8 cellular contexts compared by ENCODE assay signal in the genomic region with DNA sequence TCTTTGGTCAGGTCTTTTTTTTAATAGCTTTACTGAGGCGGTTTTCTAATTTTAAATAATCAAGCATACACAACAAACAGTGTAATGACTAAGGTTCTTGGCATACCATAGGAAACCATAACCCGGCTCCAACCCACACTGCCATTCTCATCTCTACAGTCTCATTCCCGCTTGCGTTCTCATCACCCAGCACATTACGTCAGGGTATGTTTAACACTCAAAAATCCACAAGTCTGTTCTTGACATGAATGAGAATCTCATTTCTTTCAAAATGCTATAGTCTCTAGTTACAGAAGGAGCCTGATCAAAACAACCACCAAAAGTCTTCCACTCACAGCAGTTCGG. TPM values are rescaled to one million over a fixed set of nuclear protein-coding genes. Genes with fewer than 3 reads are reported as not detected.
A peak's percentile ranks its signal among the peaks of the same experiment; 100 is the strongest.
DNase-seq lines count a peak whose midpoint lies in the region; ATAC-seq, FAIRE-seq and TF ChIP-seq lines count a peak whose summit lies in the region.

No MANE protein-coding gene starts in this region.

- no peaks in the 10 kb centered on the region for H3K9me3 ChIP-seq in hepatocyte (ENCODE audit: low read depth)
- H3K9me3 ChIP-seq in skeletal muscle tissue (ENCODE audit: control insufficient read depth in 3 of 3, low read length in 3 of 3) = no peaks in the 10 kb centered on the region

- H3K27me3 ChIP-seq in KMS-11 (ENCODE audit: insufficient read depth, low read depth) = no peaks in the 10 kb centered on the region
- no peaks in the 10 kb centered on the region for H3K27me3 ChIP-seq in hepatocyte
- H3K27me3 ChIP-seq in skeletal muscle tissue (ENCODE audit: control insufficient read depth in 3 of 3, insufficient read depth in 3 of 3, low read length in 3 of 3) = no peaks in the 10 kb centered on the region

- 0% methylated on average over 6 of the region's 6 CpGs for WGBS in hepatocyte (ENCODE audit: low lambda C conversion rate, missing lambda C conversion rate)

- peak overlapping the region; percentile 98 for H3K27ac Mint-ChIP-seq in activated naive CD4-positive, alpha-beta T cell treated with anti-CD3 and anti-CD28 coated beads, Interleukin-2, amount 10 ng/mL, durations not matched to agents 7 days and 5 days

- peak overlapping the region; percentile 75 for H2AFZ ChIP-seq in KMS-11 (ENCODE audit: low read depth)
- peak overlapping the region; percentile 64 for H2AFZ ChIP-seq in hepatocyte

- H3K9ac ChIP-seq in KMS-11 = peak overlapping the region; percentile 73
- peak overlapping the region; percentile 77 to 87 (median 83) for H3K9ac ChIP-seq in skeletal muscle tissue (ENCODE audit: low read depth in 1 of 3, low read length in 3 of 3)

- no peak for FAIRE-seq in D721Med (lab: Jason Lieb, UNC)

- H3K4me3 Mint-ChIP-seq in activated naive CD4-positive, alpha-beta T cell treated with anti-CD3 and anti-CD28 coated beads, Interleukin-2, amount 10 ng/mL, durations not matched to agents 7 days and 5 days = peak overlapping the region; percentile 85

- CTCF ChIA-PET in activated naive CD4-positive, alpha-beta T cell treated with anti-CD3 and anti-CD28 coated beads, Interleukin-2, amount 10 ng/mL, durations not matched to agents 7 days and 5 days (lab: Charles Lee) = interaction anchor here (1.0 to 1.9 kb wide), 3 partner anchors 29 to 86 kb away, joined by 3 to 8 read pairs (median 4); a partner anchor contains a TSS

- H3K4me2 ChIP-seq in KMS-11 = peak overlapping the region; percentile 92
- peak overlapping the region; percentile 83 for H3K4me2 ChIP-seq in hepatocyte

- no peak overlapping the region for H3K4me3 ChIP-seq in KMS-11 (IDR thresholded peaks at IDR 0.05; ENCODE audit: insufficient read depth, low read depth, low read length)
- peak overlapping the region; percentile 49 for H3K4me3 ChIP-seq in hepatocyte
- H3K4me3 ChIP-seq in skeletal muscle tissue (ENCODE audit: low read length in 3 of 3) = peak overlapping the region; percentile 83 to 85 (median 83)

- no peaks in the 10 kb centered on the region for H4K20me1 ChIP-seq in KMS-11 (ENCODE audit: insufficient read depth)
- H4K20me1 ChIP-seq in hepatocyte (ENCODE audit: insufficient read depth, poor library complexity, severe bottlenecking) = no peaks in the 10 kb centered on the region

- peaks cover 32% of the 10 kb centered on the region for H3K4me1 Mint-ChIP-seq in activated naive CD4-positive, alpha-beta T cell treated with anti-CD3 and anti-CD28 coated beads, Interleukin-2, amount 10 ng/mL, durations not matched to agents 7 days and 5 days

- H3K9me3 Mint-ChIP-seq in activated naive CD4-positive, alpha-beta T cell treated with anti-CD3 and anti-CD28 coated beads, Interleukin-2, amount 10 ng/mL, durations not matched to agents 7 days and 5 days = no peaks in the 10 kb centered on the region

- ATAC-seq in GM21825 (IDR thresholded peaks at IDR 0.05; ENCODE audit: unreplicated experiment) = peak; percentile 25

- DNase-seq in activated CD8-positive, alpha-beta memory T cell treated with anti-CD3 and anti-CD28 coated beads, Interleukin-2, amount 50 U/mL, for 4 hours = peak; percentile 21
- DNase-seq in activated CD8-positive, alpha-beta memory T cell treated with anti-CD3 and anti-CD28 coated beads, Interleukin-2, amount 50 U/mL, for 48 hours = no peak
- no peak for DNase-seq in activated naive CD4-positive, alpha-beta T cell treated with anti-CD3 and anti-CD28 coated beads, Interleukin-2, amount 10 ng/mL, durations not matched to agents 7 days and 5 days
- DNase-seq in hepatocyte (ENCODE audit: low spot score) (peak; percentile 48), D721Med (ENCODE audit: insufficient read length, low spot score) (no peak)

- H3K9me2 ChIP-seq in hepatocyte (replicated peaks; ENCODE audit: insufficient read depth) = no peaks in the 10 kb centered on the region

- H3K36me3 ChIP-seq in KMS-11 (ENCODE audit: insufficient read depth) (no peaks in the 10 kb centered on the region), hepatocyte (replicated peaks; ENCODE audit: insufficient read depth, low read depth) (no peaks in the 10 kb centered on the region), skeletal muscle tissue (ENCODE audit: control insufficient read depth in 3 of 3, insufficient read depth in 3 of 3, low read length in 3 of 3) (no peaks in the 10 kb centered on the region)

- H3K4me1 ChIP-seq in KMS-11 (ENCODE audit: low read depth, poor library complexity, severe bottlenecking) = peaks cover 10% of the 10 kb centered on the region
- H3K4me1 ChIP-seq in hepatocyte (ENCODE audit: insufficient read depth) = peaks cover 4% of the 10 kb centered on the region
- peaks cover 11 to 16% (median 12%) of the 10 kb centered on the region in 3 donors for H3K4me1 ChIP-seq in skeletal muscle tissue (ENCODE audit: control insufficient read depth in 3 of 3, insufficient read depth in 3 of 3, low read length in 3 of 3)

- no peaks in the 10 kb centered on the region for H3K27me3 Mint-ChIP-seq in activated naive CD4-positive, alpha-beta T cell treated with anti-CD3 and anti-CD28 coated beads, Interleukin-2, amount 10 ng/mL, durations not matched to agents 7 days and 5 days

- peaks cover 18% of the 10 kb centered on the region for H3K36me3 Mint-ChIP-seq in activated naive CD4-positive, alpha-beta T cell treated with anti-CD3 and anti-CD28 coated beads, Interleukin-2, amount 10 ng/mL, durations not matched to agents 7 days and 5 days

- no peaks in the 10 kb centered on the region for H3K79me2 ChIP-seq in KMS-11 (ENCODE audit: insufficient read depth, low read depth)
- H3K79me2 ChIP-seq in hepatocyte = peaks cover 18% of the 10 kb centered on the region

- H3K27ac ChIP-seq in KMS-11 = peak overlapping the region; percentile 78
- H3K27ac ChIP-seq in hepatocyte = peak overlapping the region; percentile 95
- peak overlapping the region; percentile 76 for H3K27ac ChIP-seq in skeletal muscle tissue (ENCODE audit: low read depth, low read length)

- no peak for TF ChIP-seq CTCF in KMS-11 (conservative IDR thresholded peaks at IDR 0.05; ENCODE audit: low read depth, low read length)
- no peak for TF ChIP-seq CTCF in hepatocyte (IDR thresholded peaks at IDR 0.05; ENCODE audit: poor library complexity)
- no peak for TF ChIP-seq CTCF in D721Med (IDR thresholded peaks at IDR 0.05; ENCODE audit: insufficient read depth, missing control alignments)

RNA-seq across cellular contexts. Expression of a gene that starts 0.5 kb away (rescaled TPM):
- total RNA-seq in hepatocyte (2.1 and 4.5 TPM in 2 replicates), skeletal muscle tissue (3.7 TPM)
- polyA plus RNA-seq in hepatocyte = 1.9 and 3.3 TPM in 2 replicates

RNA-seq across cellular contexts. Expression of a gene that starts 30.8 kb away (rescaled TPM):
- total RNA-seq in hepatocyte (17.4 and 19.4 TPM in 2 replicates), skeletal muscle tissue (3.7 TPM)
- polyA plus RNA-seq in hepatocyte = 7.9 and 9.7 TPM in 2 replicates

RNA-seq across cellular contexts. Expression of a gene that starts 42.4 kb away (rescaled TPM):
- total RNA-seq in hepatocyte (131 and 140 TPM in 2 replicates), skeletal muscle tissue (62.6 TPM)
- 123 and 128 TPM in 2 replicates for polyA plus RNA-seq in hepatocyte

Comparison
In these comparisons a context has a peak if more than half of its experiments do, and no peak if none do; other contexts are left out.
1. DNase-seq: peak in activated CD8-positive, alpha-beta memory T cell treated with anti-CD3 and anti-CD28 coated beads, Interleukin-2, amount 50 U/mL, for 4 hours (single experiment) and hepatocyte (single experiment); none in activated CD8-positive, alpha-beta memory T cell treated with anti-CD3 and anti-CD28 coated beads, Interleukin-2, amount 50 U/mL, for 48 hours (single experiment), activated naive CD4-positive, alpha-beta T cell treated with anti-CD3 and anti-CD28 coated beads, Interleukin-2, amount 10 ng/mL, durations not matched to agents 7 days and 5 days (single experiment) and D721Med (single experiment).
2. Peak in every context shown above with its lines, with median percentiles within 50 percentile points of each other: H3K27ac ChIP-seq.